Comparison of ENCODE assay signal across 1 cellular context in genomic region chr5:119063579-119064379, GRCh38.
A peak's percentile ranks its signal among the peaks of the same experiment; 100 is the strongest.
TF ChIP-seq lines count a peak whose summit lies in the region.

No MANE protein-coding gene starts in this region.

TF ChIP-seq in HepG2, 621 proteins besides CTCF, POLR2A, EP300 and RAD21 (continued from another document):
- TF ChIP-seq HOMEZ (CRISPR knock-in tag; IDR thresholded peaks at IDR 0.05; ENCODE audit: low read depth) (no peak), SKI (IDR thresholded peaks at IDR 0.05; ENCODE audit: partially characterized antibody) (peak; percentile 40), SOX6 (IDR thresholded peaks at IDR 0.05) (no peak), SOX6 (CRISPR knock-in tag; IDR thresholded peaks at IDR 0.05) (peak; percentile 55), TFAP4 (IDR thresholded peaks at IDR 0.05; ENCODE audit: borderline replicate concordance, low read depth) (0 out of 2 replicates have a peak, but pooled peaks have one; percentile 24), STAG1 (CRISPR knock-in tag; IDR thresholded peaks at IDR 0.05) (peak; percentile 23; the same call in 1 of the 2 replicates), ZMYM4 (CRISPR knock-in tag; IDR thresholded peaks at IDR 0.05) (0 out of 2 replicates have a peak, but pooled peaks have one; percentile 19), SOX13 (IDR thresholded peaks at IDR 0.05) (no peak), SOX13 (CRISPR knock-in tag; conservative IDR thresholded peaks at IDR 0.05 in 1 of 2, IDR thresholded peaks at IDR 0.05 in 1 of 2) (peak in 1 of 2 experiments; percentile 65; a peak in 2 of 4 replicates), RFXAP (CRISPR knock-in tag; IDR thresholded peaks at IDR 0.05; ENCODE audit: borderline replicate concordance) (no peak), DMAP1 (CRISPR knock-in tag; IDR thresholded peaks at IDR 0.05) (no peak), TBL1XR1 (IDR thresholded peaks at IDR 0.05; ENCODE audit: borderline replicate concordance, low read length, partially characterized antibody) (peak; percentile 69)
